In the genomic region with DNA sequence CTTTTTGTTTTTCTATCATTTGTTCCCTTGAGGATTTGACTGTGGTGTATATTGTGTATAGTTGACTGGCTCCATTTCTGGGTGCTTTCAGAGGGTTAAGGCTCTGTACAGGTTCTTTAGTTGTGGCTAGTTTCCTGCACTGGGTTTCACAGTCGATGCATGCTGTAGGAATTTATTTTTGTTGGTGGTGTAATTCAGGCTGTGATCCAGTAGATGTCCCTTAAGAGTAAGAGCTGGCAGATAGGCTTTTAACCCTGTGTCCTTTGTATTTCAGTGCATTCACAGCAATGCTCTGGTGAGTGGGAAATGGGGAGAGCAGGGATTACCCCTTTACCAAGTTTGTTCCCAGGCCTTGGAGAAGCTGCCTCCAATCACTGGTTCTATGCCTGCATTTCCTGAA, we compare ENCODE assay signal across 18 cellular contexts.
DNase-seq lines count a peak whose midpoint lies in the region; ATAC-seq and TF ChIP-seq lines count a peak whose summit lies in the region.
"Had no signal": no experiment of that assay in that cellular context is flagged by ENCODE, and none has a peak within 500 bp of the region (broad histone marks: within the 10 kb centered on the region; RNA-seq: fewer than 3 reads in every experiment).

No MANE protein-coding gene starts in this region.

- DNase-seq in SK-N-SH (no peak), NCI-H526 treated with DMSO at 0.1 percent for 48 hours (lab: John Stamatoyannopoulos, UW) (peak; percentile 0), mammary epithelial cell (no peak), progenitor cell of endocrine pancreas (ENCODE audit: low spot score, unreplicated experiment) (no peak), GM10248 (ENCODE audit: extremely low spot score) (no peak), T-helper 9 cell (no peak), kidney tubule cell (ENCODE audit: low spot score) (no peak)
- DNase-seq: ACHN; activated CD4-positive, alpha-beta T cell treated with anti-CD3 and anti-CD28 coated beads for 36 hours; activated naive CD4-positive, alpha-beta T cell treated with anti-CD3 and anti-CD28 coated beads, Interleukin-2, amount 10 ng/mL, durations not matched to agents 7 days and 5 days; activated T-cell treated with anti-CD3 and anti-CD28 coated beads for 4 hours; NCI-H1436; T-helper 17 cell had no signal

- dilution Hi-C loops in mammary epithelial cell (cut with HindIII; ENCODE audit: low sequenced_read_pairs): no loop called here

- TF ChIP-seq CTCF in SK-N-SH (IDR thresholded peaks at IDR 0.05) (peak; percentile 29; the same call in 1 of the 2 replicates), mammary epithelial cell (conservative IDR thresholded peaks at IDR 0.05 in 1 of 2, IDR thresholded peaks at IDR 0.05 in 1 of 2; ENCODE audit: extremely low read depth in 1 of 2, insufficient read depth in 1 of 2, low read depth in 1 of 2, low read length in 2 of 2) (peak; percentile 41 to 48), progenitor cell of endocrine pancreas (IDR thresholded peaks at IDR 0.05; ENCODE audit: unreplicated experiment) (peak; percentile 16), GM10248 (IDR thresholded peaks at IDR 0.05; ENCODE audit: control extremely low read depth, extremely low read depth, low read depth, missing control alignments) (no peak)

- H3K4me3 ChIP-seq in SK-N-SH (ENCODE audit: low read depth in 2 of 2, low read length in 1 of 2): no peak overlapping the region
- H3K4me3 ChIP-seq in mammary epithelial cell (replicated peaks in 1 of 3; ENCODE audit: insufficient read depth in 1 of 3, low read depth in 2 of 3, low read length in 3 of 3): no peak overlapping the region
- H3K4me3 ChIP-seq: HAP-1, vagina had no signal

- no peaks in the 10 kb centered on the region for H3K27me3 ChIP-seq in SK-N-SH (ENCODE audit: insufficient read depth)
- no peaks in the 10 kb centered on the region for H3K27me3 ChIP-seq in mammary epithelial cell (ENCODE audit: insufficient read depth, low read length)
- H3K27me3 ChIP-seq: vagina had no signal

- ATAC-seq in SK-N-SH treated with all-trans-retinoic acid at 6 μM for 48 hours: no peak
- ATAC-seq: activated CD4-positive, alpha-beta T cell treated with anti-CD3 and anti-CD28 coated beads for 36 hours; T-helper 17 cell had no signal

- no peaks in the 10 kb centered on the region for H3F3A ChIP-seq in SK-N-SH (replicated peaks; ENCODE audit: insufficient read depth)

- no peaks in the 10 kb centered on the region; a peak in 1 of 4 replicates for H3K4me1 ChIP-seq in SK-N-SH (ENCODE audit: control insufficient read depth in 1 of 2, insufficient read depth in 2 of 2, low read depth in 1 of 2, low read length in 1 of 2)
- no peaks in the 10 kb centered on the region for H3K4me1 ChIP-seq in mammary epithelial cell (ENCODE audit: insufficient read depth, low read length)
- H3K4me1 ChIP-seq: HAP-1, vagina had no signal

- H3K27me3 Mint-ChIP-seq in progenitor cell of endocrine pancreas: no peaks in the 10 kb centered on the region
- H3K27me3 Mint-ChIP-seq: activated CD4-positive, alpha-beta T cell treated with anti-CD3 and anti-CD28 coated beads for 36 hours; activated naive CD4-positive, alpha-beta T cell treated with anti-CD3 and anti-CD28 coated beads, Interleukin-2, amount 10 ng/mL, durations not matched to agents 7 days and 5 days; stimulated activated naive CD8-positive, alpha-beta T cell treated with anti-CD3 and anti-CD28 coated beads, Interleukin-15, Interleukin-2, amounts not matched to agents 100 ng/mL and 50 ng/mL, for 24 hours; T-helper 17 cell had no signal

- H2AFZ ChIP-seq in SK-N-SH (ENCODE audit: low read depth) (no peak overlapping the region), mammary epithelial cell (ENCODE audit: low read depth, low read length) (no peak overlapping the region)

- H3K4me2 ChIP-seq in SK-N-SH (no peak overlapping the region), mammary epithelial cell (ENCODE audit: insufficient read depth, low read depth, low read length) (no peak overlapping the region)

- POLR2A ChIA-PET in SK-N-SH (lab: Yijun Ruan, JAX) (no interaction called here), GM10248 (lab: Yijun Ruan, JAX) (no interaction called here)

- no peak overlapping the region for H3K4me3 Mint-ChIP-seq in progenitor cell of endocrine pancreas (ENCODE audit: low read depth)
- H3K4me3 Mint-ChIP-seq: activated CD4-positive, alpha-beta T cell treated with anti-CD3 and anti-CD28 coated beads for 36 hours; activated naive CD4-positive, alpha-beta T cell treated with anti-CD3 and anti-CD28 coated beads, Interleukin-2, amount 10 ng/mL, durations not matched to agents 7 days and 5 days; stimulated activated naive CD8-positive, alpha-beta T cell treated with anti-CD3 and anti-CD28 coated beads, Interleukin-15, Interleukin-2, amounts not matched to agents 100 ng/mL and 50 ng/mL, for 24 hours; T-helper 17 cell had no signal

- CTCF ChIA-PET in SK-N-SH (lab: Yijun Ruan, JAX): interaction anchor here (1.1 kb wide), 1 partner anchor 27 kb away, joined by 3 read pairs; no protein-coding TSS in a partner anchor
- CTCF ChIA-PET in mammary epithelial cell (lab: Charles Lee; ENCODE audit: low non-redundant PET): no interaction called here
- CTCF ChIA-PET in GM10248 (lab: Yijun Ruan, JAX): interaction anchor here (0.9 to 1.5 kb wide), 3 partner anchors 10 to 19 kb away, joined by 3 to 4 read pairs (median 3); no protein-coding TSS in a partner anchor

- H3K27ac Mint-ChIP-seq in progenitor cell of endocrine pancreas: no peak overlapping the region
- H3K27ac Mint-ChIP-seq: activated CD4-positive, alpha-beta T cell treated with anti-CD3 and anti-CD28 coated beads for 36 hours; activated naive CD4-positive, alpha-beta T cell treated with anti-CD3 and anti-CD28 coated beads, Interleukin-2, amount 10 ng/mL, durations not matched to agents 7 days and 5 days; stimulated activated naive CD8-positive, alpha-beta T cell treated with anti-CD3 and anti-CD28 coated beads, Interleukin-15, Interleukin-2, amounts not matched to agents 100 ng/mL and 50 ng/mL, for 24 hours; T-helper 17 cell had no signal

- H3K27ac ChIP-seq in SK-N-SH (ENCODE audit: low read depth in 2 of 2, low read length in 1 of 2) (no peak overlapping the region), mammary epithelial cell (ENCODE audit: insufficient read depth, low read depth, low read length) (no peak overlapping the region)
- H3K27ac ChIP-seq: RWPE1, vagina had no signal

- no peaks in the 10 kb centered on the region for H4K20me1 ChIP-seq in SK-N-SH (ENCODE audit: insufficient read depth)
- H4K20me1 ChIP-seq in mammary epithelial cell (ENCODE audit: insufficient read depth, low read length): no peaks in the 10 kb centered on the region

- TF ChIP-seq EP300 in SK-N-SH (IDR thresholded peaks at IDR 0.05; ENCODE audit: borderline replicate concordance in 1 of 2, low read depth in 1 of 2, low read length in 1 of 2): no peak

- BruUV-seq in mammary epithelial cell (replicated peaks; lab: Mats Ljungman, UMichigan): no TSS peak

- no peaks in the 10 kb centered on the region for H3K4me1 Mint-ChIP-seq in progenitor cell of endocrine pancreas (ENCODE audit: low read depth)
- H3K4me1 Mint-ChIP-seq: activated CD4-positive, alpha-beta T cell treated with anti-CD3 and anti-CD28 coated beads for 36 hours; activated naive CD4-positive, alpha-beta T cell treated with anti-CD3 and anti-CD28 coated beads, Interleukin-2, amount 10 ng/mL, durations not matched to agents 7 days and 5 days; T-helper 17 cell had no signal

- H3K9me3 ChIP-seq in SK-N-SH (peaks cover 8% of the 10 kb centered on the region; the same call in 1 of the 2 replicates), mammary epithelial cell (replicated peaks; ENCODE audit: insufficient read depth, low read length) (no peaks in the 10 kb centered on the region)
- H3K9me3 ChIP-seq: HAP-1, vagina had no signal

- H3K36me3 Mint-ChIP-seq in progenitor cell of endocrine pancreas (ENCODE audit: insufficient read depth): peaks cover 5% of the 10 kb centered on the region
- H3K36me3 Mint-ChIP-seq: activated naive CD4-positive, alpha-beta T cell treated with anti-CD3 and anti-CD28 coated beads, Interleukin-2, amount 10 ng/mL, durations not matched to agents 7 days and 5 days had no signal

- intact Hi-C loops in mammary epithelial cell (cut with micrococcal nuclease): no loop called here

- H3K36me3 ChIP-seq in SK-N-SH (replicated peaks in 1 of 2; ENCODE audit: control insufficient read depth in 1 of 2, insufficient read depth in 2 of 2, low read length in 1 of 2): no peaks in the 10 kb centered on the region
- no peaks in the 10 kb centered on the region for H3K36me3 ChIP-seq in mammary epithelial cell (ENCODE audit: insufficient read depth, low read length)
- H3K36me3 ChIP-seq: HAP-1, vagina had no signal

- H3K9me2 ChIP-seq in SK-N-SH: no peaks in the 10 kb centered on the region

- H3K9ac ChIP-seq in SK-N-SH (no peak overlapping the region), mammary epithelial cell (ENCODE audit: insufficient read depth, low read length) (no peak overlapping the region)

- in situ Hi-C loops in mammary epithelial cell (cut with MboI; ENCODE audit: low sequenced_read_pairs in 2 of 2): no loop called here

- H3K79me2 ChIP-seq in SK-N-SH (ENCODE audit: insufficient read depth) (no peaks in the 10 kb centered on the region), mammary epithelial cell (ENCODE audit: insufficient read depth, low read length) (no peaks in the 10 kb centered on the region)

- TF ChIP-seq RAD21 in SK-N-SH (IDR thresholded peaks at IDR 0.05; ENCODE audit: low read length): peak; percentile 45

- no CpG with 5 or more reads among the region's 1 CpG for WGBS in SK-N-SH (ENCODE audit: low lambda C conversion rate)
- WGBS in mammary epithelial cell (ENCODE audit: low coverage, missing lambda C conversion rate): no CpG with 5 or more reads among the region's 1 CpG

- peaks cover 40% of the 10 kb centered on the region for H3K9me3 Mint-ChIP-seq in progenitor cell of endocrine pancreas (ENCODE audit: low read depth)

TF ChIP-seq in SK-N-SH, 30 proteins besides CTCF, POLR2A, EP300 and RAD21 (continues in another document):
- TF ChIP-seq JUND (IDR thresholded peaks at IDR 0.05) (no peak), TAF1 (IDR thresholded peaks at IDR 0.05; ENCODE audit: borderline replicate concordance, low read depth, low read length) (no peak), GABPA (IDR thresholded peaks at IDR 0.05; ENCODE audit: low read depth) (no peak)
- TF ChIP-seq, protein P1, sequence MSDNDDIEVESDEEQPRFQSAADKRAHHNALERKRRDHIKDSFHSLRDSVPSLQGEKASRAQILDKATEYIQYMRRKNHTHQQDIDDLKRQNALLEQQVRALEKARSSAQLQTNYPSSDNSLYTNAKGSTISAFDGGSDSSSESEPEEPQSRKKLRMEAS (IDR thresholded peaks at IDR 0.05; ENCODE audit: low read depth): no peak

TF ChIP-seq in SK-N-SH treated with all-trans-retinoic acid at 6 μM for 48 hours, 23 proteins besides CTCF, POLR2A, EP300 and RAD21 (continues in another document):
- TF ChIP-seq OSR1 (CRISPR knock-in tag; IDR thresholded peaks at IDR 0.05): no peak
